Comparison of ENCODE assay signal across 8 cellular contexts in genomic region chr9:96418074-96418919, GRCh38. TPM values are rescaled to one million over a fixed set of nuclear protein-coding genes. Genes with fewer than 3 reads are reported as not detected.
DNase-seq lines count a peak whose midpoint lies in the region; ATAC-seq and TF ChIP-seq lines count a peak whose summit lies in the region.

TSS of gene ZNF367 (minus strand) at chr9:96418370. CDS start at chr9:96418032, 338 bp downstream.

- no peak for TF ChIP-seq CTCF in right lobe of liver (IDR thresholded peaks at IDR 0.05)

- H3K27me3 ChIP-seq in CD4-positive, CD25-positive, alpha-beta regulatory T cell (ENCODE audit: control insufficient read depth, insufficient read depth, low read length) = no peaks in the 10 kb centered on the region
- no peaks in the 10 kb centered on the region for H3K27me3 ChIP-seq in right lobe of liver

- H3K9me3 Mint-ChIP-seq in CD4-positive, CD25-positive, alpha-beta regulatory T cell = no peaks in the 10 kb centered on the region
- H3K9me3 Mint-ChIP-seq in dendritic cell treated with granulocyte-macrophage colony-stimulating factor and Interleukin-4, amounts not matched to agents 40 ng/mL and 50 ng/mL, for 4 days = no peaks in the 10 kb centered on the region

- H3K27ac Mint-ChIP-seq in CD4-positive, CD25-positive, alpha-beta regulatory T cell = peak within 1 kb of the TSS; percentile 96
- peak within 1 kb of the TSS; percentile 97 for H3K27ac Mint-ChIP-seq in dendritic cell treated with granulocyte-macrophage colony-stimulating factor and Interleukin-4, amounts not matched to agents 40 ng/mL and 50 ng/mL, for 4 days

- H3K9me3 ChIP-seq in CD4-positive, CD25-positive, alpha-beta regulatory T cell (ENCODE audit: control insufficient read depth in 2 of 2, low read length in 2 of 2) = no peaks in the 10 kb centered on the region
- no peaks in the 10 kb centered on the region for H3K9me3 ChIP-seq in right lobe of liver

- WGBS in right lobe of liver (ENCODE audit: insufficient coverage, low coverage, low lambda C conversion rate, missing lambda C conversion rate) = 0% methylated on average over 3 of the region's 100 CpGs

- H3K36me3 Mint-ChIP-seq in CD4-positive, CD25-positive, alpha-beta regulatory T cell = no peaks in the 10 kb centered on the region
- H3K36me3 Mint-ChIP-seq in dendritic cell treated with granulocyte-macrophage colony-stimulating factor and Interleukin-4, amounts not matched to agents 40 ng/mL and 50 ng/mL, for 4 days (ENCODE audit: low read depth) = peaks cover 6% of the 10 kb centered on the region

- H3K4me1 Mint-ChIP-seq in CD4-positive, CD25-positive, alpha-beta regulatory T cell = peaks cover 18 to 41% (median 31%) of the 10 kb centered on the region in 4 donors
- H3K4me1 Mint-ChIP-seq in dendritic cell treated with granulocyte-macrophage colony-stimulating factor and Interleukin-4, amounts not matched to agents 40 ng/mL and 50 ng/mL, for 4 days (ENCODE audit: low read depth) = peaks cover 31% of the 10 kb centered on the region

- H3K4me3 Mint-ChIP-seq in CD4-positive, CD25-positive, alpha-beta regulatory T cell = peak within 1 kb of the TSS; percentile 91 to 94 (median 93)
- peak within 1 kb of the TSS; percentile 85 for H3K4me3 Mint-ChIP-seq in dendritic cell treated with granulocyte-macrophage colony-stimulating factor and Interleukin-4, amounts not matched to agents 40 ng/mL and 50 ng/mL, for 4 days

- peak within 1 kb of the TSS; percentile 92 for H3K27ac ChIP-seq in CD4-positive, CD25-positive, alpha-beta regulatory T cell (ENCODE audit: insufficient read depth, low read length, poor library complexity, severe bottlenecking)
- peak within 1 kb of the TSS; percentile 88 to 94 (median 92) for H3K27ac ChIP-seq in right lobe of liver

- peak; percentile 90 to 99 (median 90) for DNase-seq in CD4-positive, CD25-positive, alpha-beta regulatory T cell
- DNase-seq in NCI-H774 (lab: John Stamatoyannopoulos, UW) (peak; percentile 97), right lobe of liver (peak; percentile 98 to 99 (median 99))
- DNase-seq in activated CD4-positive, alpha-beta T cell treated with anti-CD3 and anti-CD28 coated beads, Interleukin-2, amount 50 U/mL, for 4 hours = peak; percentile 87 to 89
- DNase-seq in stimulated activated CD4-positive, alpha-beta T cell treated with anti-CD3 and anti-CD28 coated beads, Interleukin-4, amount 100 ng/mL, for 24 hours = peak; percentile 92

- H3K36me3 ChIP-seq in CD4-positive, CD25-positive, alpha-beta regulatory T cell (ENCODE audit: control insufficient read depth, insufficient read depth, low read length) = no peaks in the 10 kb centered on the region
- H3K36me3 ChIP-seq in right lobe of liver = no peaks in the 10 kb centered on the region

- ATAC-seq in CD4-positive, CD25-positive, alpha-beta regulatory T cell (ENCODE audit: low read depth in 2 of 2) = peak; percentile 76
- ATAC-seq in GM19438 (IDR thresholded peaks at IDR 0.05; ENCODE audit: low read depth, unreplicated experiment) = peak; percentile 55
- ATAC-seq in HG03571 (IDR thresholded peaks at IDR 0.05; ENCODE audit: unreplicated experiment) = peak; percentile 61
- peak; percentile 75 to 90 (median 81) for ATAC-seq in right lobe of liver

- peak; percentile 66 for TF ChIP-seq POLR2A in right lobe of liver (IDR thresholded peaks at IDR 0.05)

- peaks cover 46% of the 10 kb centered on the region for H3K4me1 ChIP-seq in CD4-positive, CD25-positive, alpha-beta regulatory T cell (ENCODE audit: control insufficient read depth, insufficient read depth, low read length, poor library complexity, severe bottlenecking)
- peaks cover 0 to 27% (median 15%) of the 10 kb centered on the region in 4 donors for H3K4me1 ChIP-seq in right lobe of liver

- H3K27me3 Mint-ChIP-seq in CD4-positive, CD25-positive, alpha-beta regulatory T cell = no peaks in the 10 kb centered on the region
- no peaks in the 10 kb centered on the region for H3K27me3 Mint-ChIP-seq in dendritic cell treated with granulocyte-macrophage colony-stimulating factor and Interleukin-4, amounts not matched to agents 40 ng/mL and 50 ng/mL, for 4 days

- H3K4me3 ChIP-seq in CD4-positive, CD25-positive, alpha-beta regulatory T cell (ENCODE audit: low read depth, low read length) = peak within 1 kb of the TSS; percentile 96
- H3K4me3 ChIP-seq in right lobe of liver = peak within 1 kb of the TSS; percentile 64 to 88 (median 84)

- intact Hi-C loops in dendritic cell treated with granulocyte-macrophage colony-stimulating factor and Interleukin-4, amounts not matched to agents 40 ng/mL and 50 ng/mL, for 4 days (cut with micrococcal nuclease) = loop anchor here (1.0 to 10.0 kb wide), 3 partner anchors 32 to 437 kb away; partner anchors contain the start of genes HABP4, PRXL2C and ZNF782
- intact Hi-C loops in right lobe of liver (cut with DNase I) = loop anchor here in 1 of 2 donors (10.0 kb wide), 1 partner anchor 93 kb away; no protein-coding TSS in a partner anchor

RNA-seq across cellular contexts. Expression of gene ZNF367, which starts in this region (rescaled TPM):
- 8.8 TPM for total RNA-seq in CD4-positive, CD25-positive, alpha-beta regulatory T cell
- 1 to 10 TPM; 1.1 to 1.6 (median 1.4) TPM for polyA plus RNA-seq in CD4-positive, CD25-positive, alpha-beta regulatory T cell
- 1 to 10 TPM in 5 of 6 experiments, under 1 TPM in 1; 0.73 to 9.2 (median 2.6) TPM for total RNA-seq in right lobe of liver

Comparison
In these comparisons a context has a peak if more than half of its experiments do, and no peak if none do; other contexts are left out.
1. Peak in every context shown above with its lines: DNase-seq, ATAC-seq, H3K4me3 ChIP-seq and H3K27ac ChIP-seq.